ENCODE assay signal across 9 cellular contexts in the genomic region with DNA sequence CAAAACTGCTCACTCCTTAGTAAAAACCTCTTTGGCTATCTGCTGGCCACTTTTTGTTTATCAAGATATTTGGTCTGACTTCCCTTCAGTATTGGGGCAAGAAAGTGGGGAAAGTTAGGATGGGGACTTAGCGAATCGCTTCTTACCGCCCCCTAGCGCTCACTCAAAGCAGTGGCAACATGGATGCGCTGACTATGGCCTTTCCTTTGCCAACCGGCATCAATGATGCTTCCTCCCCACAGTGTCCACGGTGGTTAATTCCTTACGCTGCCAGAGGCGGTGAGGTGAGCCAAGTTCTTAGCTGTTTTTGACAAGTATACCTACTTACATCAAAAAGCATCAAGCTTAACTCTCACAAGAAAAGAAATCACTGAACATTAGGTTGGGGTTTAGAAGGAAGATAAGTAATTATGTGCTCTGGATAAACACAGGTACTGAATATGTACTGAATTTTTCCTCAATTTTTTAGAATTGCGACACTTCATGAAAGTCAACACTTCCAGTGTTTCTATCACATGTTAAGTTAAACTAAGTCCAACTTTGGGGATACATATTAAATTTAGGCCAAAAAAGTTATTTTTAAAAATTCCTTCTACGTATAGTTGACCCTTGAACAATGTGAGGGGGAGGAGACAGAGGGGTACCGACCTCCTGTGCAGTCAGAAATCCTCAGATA.
DNase-seq lines count a peak whose midpoint lies in the region; ATAC-seq and TF ChIP-seq lines count a peak whose summit lies in the region.
"Had no signal": no experiment of that assay in that cellular context is flagged by ENCODE, and none has a peak within 500 bp of the region (broad histone marks: within the 10 kb centered on the region; RNA-seq: fewer than 3 reads in every experiment).

No MANE protein-coding gene starts in this region.

- peaks cover 1% of the 10 kb centered on the region for H3K27me3 Mint-ChIP-seq in activated naive CD8-positive, alpha-beta T cell treated with anti-CD3 and anti-CD28 coated beads, Interleukin-2, amount 50 U/mL, for 24 hours
- peaks cover 10% of the 10 kb centered on the region for H3K27me3 Mint-ChIP-seq in activated naive CD8-positive, alpha-beta T cell treated with anti-CD3 and anti-CD28 coated beads for 36 hours

- TF ChIP-seq CTCF in fibroblast of mammary gland (conservative IDR thresholded peaks at IDR 0.05; ENCODE audit: control insufficient read depth, insufficient read depth, low read depth, low read length), result peak; percentile 49

- no peaks in the 10 kb centered on the region for H3K36me3 ChIP-seq in NT2/D1 (ENCODE audit: insufficient read depth, insufficient read length, low read length)
- H3K36me3 ChIP-seq: HAP-1 had no signal

- H3K4me1 ChIP-seq in NT2/D1 (ENCODE audit: insufficient read depth, insufficient read length), result no peaks in the 10 kb centered on the region

- no peak overlapping the region for H3K4me3 Mint-ChIP-seq in activated naive CD8-positive, alpha-beta T cell treated with anti-CD3 and anti-CD28 coated beads, Interleukin-2, amount 50 U/mL, for 24 hours
- H3K4me3 Mint-ChIP-seq in activated naive CD8-positive, alpha-beta T cell treated with anti-CD3 and anti-CD28 coated beads for 36 hours, result no peak overlapping the region

- H3K9me3 ChIP-seq in NT2/D1 (ENCODE audit: insufficient read depth, low read length), result peaks cover 4% of the 10 kb centered on the region; the same call in 1 of the 2 replicates
- H3K9me3 ChIP-seq: HAP-1 had no signal

- H3K9me3 Mint-ChIP-seq in activated naive CD8-positive, alpha-beta T cell treated with anti-CD3 and anti-CD28 coated beads, Interleukin-2, amount 50 U/mL, for 24 hours, result no peaks in the 10 kb centered on the region
- peaks cover 1% of the 10 kb centered on the region for H3K9me3 Mint-ChIP-seq in activated naive CD8-positive, alpha-beta T cell treated with anti-CD3 and anti-CD28 coated beads for 36 hours

- H3K4me1 Mint-ChIP-seq in activated naive CD8-positive, alpha-beta T cell treated with anti-CD3 and anti-CD28 coated beads, Interleukin-2, amount 50 U/mL, for 24 hours, result peaks cover 48% of the 10 kb centered on the region
- H3K4me1 Mint-ChIP-seq in activated naive CD8-positive, alpha-beta T cell treated with anti-CD3 and anti-CD28 coated beads for 36 hours, result peaks cover 46% of the 10 kb centered on the region

- DNase-seq in activated naive CD8-positive, alpha-beta T cell treated with anti-CD3 and anti-CD28 coated beads, Interleukin-2, amount 50 U/mL, for 24 hours, result peak; percentile 18
- no peak for DNase-seq in activated naive CD8-positive, alpha-beta T cell treated with anti-CD3 and anti-CD28 coated beads for 36 hours
- DNase-seq in NT2/D1 (ENCODE audit: low read depth, low spot score) (peak; percentile 70), fibroblast of mammary gland (ENCODE audit: low read depth) (peak; percentile 53)
- peak; percentile 28 for DNase-seq in stimulated activated CD8-positive, alpha-beta memory T cell treated with anti-CD3 and anti-CD28 coated beads, Interleukin-4, amount 100 ng/mL, for 48 hours

- no peaks in the 10 kb centered on the region for H3K36me3 Mint-ChIP-seq in activated naive CD8-positive, alpha-beta T cell treated with anti-CD3 and anti-CD28 coated beads, Interleukin-2, amount 50 U/mL, for 24 hours (ENCODE audit: low read depth)
- H3K36me3 Mint-ChIP-seq in activated naive CD8-positive, alpha-beta T cell treated with anti-CD3 and anti-CD28 coated beads for 36 hours, result peaks cover 9% of the 10 kb centered on the region

- no peak overlapping the region for H3K27ac Mint-ChIP-seq in activated naive CD8-positive, alpha-beta T cell treated with anti-CD3 and anti-CD28 coated beads, Interleukin-2, amount 50 U/mL, for 24 hours
- H3K27ac Mint-ChIP-seq in activated naive CD8-positive, alpha-beta T cell treated with anti-CD3 and anti-CD28 coated beads for 36 hours, result no peak overlapping the region

- H3K27me3 ChIP-seq in NT2/D1 (ENCODE audit: insufficient read depth, insufficient read length), result no peaks in the 10 kb centered on the region

- H3K4me3 ChIP-seq in NT2/D1 (ENCODE audit: insufficient read length, low read depth) (no peak overlapping the region), fibroblast of mammary gland (ENCODE audit: control insufficient read depth, low read depth, low read length) (no peak overlapping the region)
- H3K4me3 ChIP-seq: HAP-1 had no signal

- ATAC-seq in activated naive CD8-positive, alpha-beta T cell treated with anti-CD3 and anti-CD28 coated beads, Interleukin-2, amount 50 U/mL, for 24 hours, result no peak
- ATAC-seq in GM21825 (IDR thresholded peaks at IDR 0.05; ENCODE audit: unreplicated experiment) (no peak), HG02884 (IDR thresholded peaks at IDR 0.05; ENCODE audit: unreplicated experiment) (no peak), GM18511 (IDR thresholded peaks at IDR 0.05; ENCODE audit: unreplicated experiment) (no peak)

- no peak overlapping the region for H3K9ac ChIP-seq in NT2/D1 (ENCODE audit: insufficient read length, low read depth)
